Comparison of ENCODE assay signal across 8 cellular contexts in the genomic region with DNA sequence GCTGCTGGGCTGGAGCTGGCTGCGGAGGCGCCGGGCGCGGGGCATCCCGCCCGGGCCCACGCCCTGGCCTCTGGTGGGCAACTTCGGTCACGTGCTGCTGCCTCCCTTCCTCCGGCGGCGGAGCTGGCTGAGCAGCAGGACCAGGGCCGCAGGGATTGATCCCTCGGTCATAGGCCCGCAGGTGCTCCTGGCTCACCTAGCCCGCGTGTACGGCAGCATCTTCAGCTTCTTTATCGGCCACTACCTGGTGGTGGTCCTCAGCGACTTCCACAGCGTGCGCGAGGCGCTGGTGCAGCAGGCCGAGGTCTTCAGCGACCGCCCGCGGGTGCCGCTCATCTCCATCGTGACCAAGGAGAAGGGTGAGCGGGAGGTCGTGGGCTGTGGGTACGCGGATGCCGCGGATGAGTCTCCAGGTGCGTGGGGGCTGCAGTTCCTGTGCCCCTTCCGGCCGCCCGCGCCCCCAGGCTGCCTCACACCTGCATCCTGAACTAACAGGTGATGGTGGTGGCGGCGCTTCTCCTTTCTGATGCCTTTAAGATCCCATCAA. TPM values are rescaled to one million over a fixed set of nuclear protein-coding genes. Genes with fewer than 3 reads are reported as not detected.
DNase-seq lines count a peak whose midpoint lies in the region; ATAC-seq and TF ChIP-seq lines count a peak whose summit lies in the region.

No MANE protein-coding gene starts in this region.

- H3K27me3 ChIP-seq in endodermal cell (ENCODE audit: control insufficient read depth, insufficient read depth, low read length, poor library complexity, severe bottlenecking) (peaks cover 26% of the 10 kb centered on the region), neural progenitor cell (peaks cover 31% of the 10 kb centered on the region), upper lobe of right lung (no peaks in the 10 kb centered on the region)

- peak; percentile 28 for ATAC-seq in GM19035 (IDR thresholded peaks at IDR 0.05; ENCODE audit: unreplicated experiment)
- ATAC-seq in HG03135 (IDR thresholded peaks at IDR 0.05; ENCODE audit: unreplicated experiment) = peak; percentile 23
- peak; percentile 5 for ATAC-seq in upper lobe of right lung
- ATAC-seq in HG03378 (IDR thresholded peaks at IDR 0.05; ENCODE audit: unreplicated experiment) = no peak

- H3K36me3 Mint-ChIP-seq in endodermal cell (ENCODE audit: low read depth) (no peaks in the 10 kb centered on the region), neural progenitor cell (peaks cover 12% of the 10 kb centered on the region)

- H3K27ac ChIP-seq in endodermal cell (ENCODE audit: low read depth, low read length) = no peak overlapping the region
- H3K27ac ChIP-seq in neural progenitor cell = no peak overlapping the region
- H3K27ac ChIP-seq in upper lobe of right lung = peak overlapping the region; percentile 74

- 6 to 35% methylated on average over 7 to 45 of the region's 45 CpGs for WGBS in endodermal cell (ENCODE audit: insufficient coverage in 1 of 2, insufficient read length in 1 of 2), 2 experiments

- H3K9me3 Mint-ChIP-seq in endodermal cell (no peaks in the 10 kb centered on the region), neural progenitor cell (peaks cover 2% of the 10 kb centered on the region)

- H3K4me2 ChIP-seq in neural progenitor cell = peak overlapping the region; percentile 93

- no peaks in the 10 kb centered on the region for H3K9me3 ChIP-seq in endodermal cell (ENCODE audit: control insufficient read depth, low read length)
- no peaks in the 10 kb centered on the region for H3K9me3 ChIP-seq in neural progenitor cell (ENCODE audit: low read depth)
- no peaks in the 10 kb centered on the region for H3K9me3 ChIP-seq in upper lobe of right lung

- H2AFZ ChIP-seq in neural progenitor cell (replicated peaks) = peak overlapping the region; percentile 90

- H3K27me3 Mint-ChIP-seq in endodermal cell (ENCODE audit: insufficient read depth) = peaks cover 48% of the 10 kb centered on the region
- H3K27me3 Mint-ChIP-seq in neural progenitor cell (ENCODE audit: insufficient read depth, low read depth) = no peaks in the 10 kb centered on the region

- peak; percentile 14 for TF ChIP-seq CTCF in endodermal cell (conservative IDR thresholded peaks at IDR 0.05)
- TF ChIP-seq CTCF in neural progenitor cell (IDR thresholded peaks at IDR 0.05) = peak; percentile 2
- no peak for TF ChIP-seq CTCF in upper lobe of right lung (IDR thresholded peaks at IDR 0.05)

- H3K9ac ChIP-seq in endodermal cell (ENCODE audit: extremely low read depth, low read length, poor library complexity, severe bottlenecking) (peak overlapping the region; percentile 23), neural progenitor cell (no peak overlapping the region)

- no peaks in the 10 kb centered on the region for H3F3A ChIP-seq in neural progenitor cell (ENCODE audit: low read depth)

- H4K20me1 ChIP-seq in neural progenitor cell (ENCODE audit: low read depth) = no peaks in the 10 kb centered on the region

- H3K4me1 Mint-ChIP-seq in endodermal cell = peaks cover 6% of the 10 kb centered on the region
- peaks cover 15% of the 10 kb centered on the region for H3K4me1 Mint-ChIP-seq in neural progenitor cell

- H3K79me2 ChIP-seq in neural progenitor cell (ENCODE audit: low read depth) = no peaks in the 10 kb centered on the region

- H3K4me1 ChIP-seq in endodermal cell (ENCODE audit: control insufficient read depth, insufficient read depth, low read length) = no peaks in the 10 kb centered on the region
- H3K4me1 ChIP-seq in neural progenitor cell = peaks cover 12% of the 10 kb centered on the region
- peaks cover 9% of the 10 kb centered on the region for H3K4me1 ChIP-seq in upper lobe of right lung

- H3K36me3 ChIP-seq in endodermal cell (ENCODE audit: control insufficient read depth, insufficient read depth, low read length) (no peaks in the 10 kb centered on the region), neural progenitor cell (no peaks in the 10 kb centered on the region), upper lobe of right lung (no peaks in the 10 kb centered on the region)

- intact Hi-C loops in upper lobe of right lung (cut with DNase I) = no loop called here

- H3K4me3 ChIP-seq in endodermal cell (ENCODE audit: low read length) (peak overlapping the region; percentile 87), neural progenitor cell (peak overlapping the region; percentile 64), upper lobe of right lung (peak overlapping the region; percentile 69)

- peak overlapping the region; percentile 58 for H3K4me3 Mint-ChIP-seq in endodermal cell
- peak overlapping the region; percentile 86 for H3K4me3 Mint-ChIP-seq in neural progenitor cell

- DNase-seq in activated CD4-positive, alpha-beta T cell treated with anti-CD3 and anti-CD28 coated beads, Interleukin-2, amount 50 U/mL, for 1 hour = peak; percentile 11
- DNase-seq in endodermal cell (no peak), neural progenitor cell (ENCODE audit: low spot score) (no peak), upper lobe of right lung (peak; percentile 72), HPDE6-E6E7 (ENCODE audit: extremely low spot score) (no peak)

- H3K27ac Mint-ChIP-seq in endodermal cell = no peak overlapping the region
- H3K27ac Mint-ChIP-seq in neural progenitor cell = no peak overlapping the region

RNA-seq across cellular contexts. Expression of a gene that starts 0.5 kb away (rescaled TPM):
- total RNA-seq in endodermal cell (1 to 10 TPM; 2.2 to 3.7 TPM), neural progenitor cell (ENCODE audit: low replicate concordance) (6.4 and 8.4 TPM in 2 replicates), upper lobe of right lung (9.0 TPM)
- 5.8 TPM for polyA plus RNA-seq in endodermal cell (2013, experiment 1 of 2)
- polyA plus RNA-seq in endodermal cell (2013, experiment 2 of 2) = 4.5 TPM

RNA-seq across cellular contexts. Expression of a gene that starts 57.8 kb away (rescaled TPM):
- total RNA-seq in endodermal cell (10 to 100 TPM; 32.5 to 53.0 TPM), neural progenitor cell (ENCODE audit: low replicate concordance) (37.2 and 49.9 TPM in 2 replicates), upper lobe of right lung (37.9 TPM)
- 67.3 TPM for polyA plus RNA-seq in endodermal cell (2013, experiment 1 of 2)
- polyA plus RNA-seq in endodermal cell (2013, experiment 2 of 2) = 66.0 TPM

Comparison
In these comparisons a context has a peak if more than half of its experiments do, and no peak if none do; other contexts are left out.
1. DNase-seq: peak in activated CD4-positive, alpha-beta T cell treated with anti-CD3 and anti-CD28 coated beads, Interleukin-2, amount 50 U/mL, for 1 hour (single experiment) and upper lobe of right lung (single experiment); none in endodermal cell (single experiment), neural progenitor cell (single experiment) and HPDE6-E6E7 (single experiment).
2. Peak in every context shown above with its lines, with median percentiles within 50 percentile points of each other: H3K4me3 ChIP-seq.